In genomic region chr17:58351710-58352017, GRCh38 we compare ENCODE assay signal across 7 cellular contexts. TPM values are rescaled to one million over a fixed set of nuclear protein-coding genes. Genes with fewer than 3 reads are reported as not detected.
A peak's percentile ranks its signal among the peaks of the same experiment; 100 is the strongest.
DNase-seq lines count a peak whose midpoint lies in the region; ATAC-seq and TF ChIP-seq lines count a peak whose summit lies in the region.

No MANE protein-coding gene starts in this region.

- H3K36me3 ChIP-seq in breast epithelium (peaks cover 5% of the 10 kb centered on the region), muscle layer of duodenum (ENCODE audit: control insufficient read depth in 1 of 2, insufficient read depth in 2 of 2, low read length in 2 of 2) (peaks cover 31 to 32% of the 10 kb centered on the region in 2 donors)

- H3K27me3 ChIP-seq in breast epithelium: no peaks in the 10 kb centered on the region
- no peaks in the 10 kb centered on the region for H3K27me3 ChIP-seq in muscle layer of duodenum (ENCODE audit: low read depth, low read length)

- DNase-seq in breast epithelium (ENCODE audit: low spot score in 2 of 2) (no peak), left lobe of liver (ENCODE audit: low spot score) (no peak), HCEC 1CT (no peak), cortex of kidney (lab: John Stamatoyannopoulos, UW) (no peak)

- peak; percentile 21 for ATAC-seq in GM19438 (IDR thresholded peaks at IDR 0.05; ENCODE audit: low read depth, unreplicated experiment)
- ATAC-seq in HG03432 (IDR thresholded peaks at IDR 0.05; ENCODE audit: unreplicated experiment): peak; percentile 15
- no peak for ATAC-seq in left lobe of liver

- H3K9me3 ChIP-seq in breast epithelium: no peaks in the 10 kb centered on the region
- no peaks in the 10 kb centered on the region for H3K9me3 ChIP-seq in muscle layer of duodenum (ENCODE audit: control insufficient read depth in 1 of 2, low read length in 2 of 2)

- H3K4me3 ChIP-seq in breast epithelium (peak overlapping the region; percentile 68 to 95 (median 89)), muscle layer of duodenum (ENCODE audit: low read depth in 1 of 2, low read length in 2 of 2) (peak overlapping the region; percentile 99)

- TF ChIP-seq POLR2A in breast epithelium (IDR thresholded peaks at IDR 0.05): no peak

- H3K27ac ChIP-seq in breast epithelium (peak overlapping the region; percentile 94 to 95), muscle layer of duodenum (ENCODE audit: low read length) (peak overlapping the region; percentile 86)

- H3K4me1 ChIP-seq in breast epithelium (peaks cover 4 to 6% of the 10 kb centered on the region in 2 donors), muscle layer of duodenum (ENCODE audit: control insufficient read depth in 1 of 2, insufficient read depth in 2 of 2, low read length in 2 of 2) (peaks cover 9 to 11% of the 10 kb centered on the region in 2 donors)

- TF ChIP-seq CTCF in breast epithelium (IDR thresholded peaks at IDR 0.05): no peak

- intact Hi-C loops in breast epithelium (cut with DNase I; ENCODE audit: low total_unique reads): loop anchor here (2.0 kb wide), 1 partner anchor 67 kb away; no protein-coding TSS in a partner anchor

RNA-seq across cellular contexts. Expression of gene SUPT4H1, which starts 0.3 kb away (rescaled TPM):
- total RNA-seq in breast epithelium: 10 to 100 TPM; 46.4 to 61.6 (median 48.2) TPM
- 40.0 TPM for total RNA-seq in left lobe of liver

RNA-seq across cellular contexts. Expression of gene TSPOAP1, which starts 23.1 kb away (rescaled TPM):
- 10 to 100 TPM in 2 of 3 donors, 1 to 10 TPM in 1; 2.6 to 42.1 (median 26.9) TPM for total RNA-seq in breast epithelium
- total RNA-seq in left lobe of liver: 6.5 TPM
